Comparison of ENCODE assay signal across 27 cellular contexts in the genomic region with DNA sequence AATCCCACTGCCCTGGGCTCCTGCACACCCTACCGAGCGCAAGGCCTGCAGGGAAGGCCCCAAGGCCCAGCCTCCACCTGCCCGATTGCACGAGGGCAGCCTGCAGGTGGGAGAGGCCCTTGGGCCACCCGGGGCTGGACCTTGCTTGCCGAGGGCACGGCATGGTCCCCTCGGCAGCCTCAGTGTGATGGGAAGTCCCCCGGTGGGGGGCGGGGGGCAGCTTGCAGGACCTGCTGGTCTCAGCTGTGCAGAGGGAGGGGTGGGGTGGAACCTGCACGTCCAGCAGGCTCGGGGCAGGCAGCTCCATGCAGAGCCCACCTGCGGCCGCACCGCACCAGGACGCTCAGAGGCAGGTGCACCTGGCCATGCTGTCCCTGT. TPM values are rescaled to one million over a fixed set of nuclear protein-coding genes. Genes with fewer than 3 reads are reported as not detected.
A peak's percentile ranks its signal among the peaks of the same experiment; 100 is the strongest.
DNase-seq lines count a peak whose midpoint lies in the region; ATAC-seq and TF ChIP-seq lines count a peak whose summit lies in the region.
"Had no signal": no experiment of that assay in that cellular context is flagged by ENCODE, and none has a peak within 500 bp of the region (broad histone marks: within the 10 kb centered on the region; RNA-seq: fewer than 3 reads in every experiment).

No MANE protein-coding gene starts in this region.

- H3K9me2 ChIP-seq in Karpas-422 (replicated peaks; ENCODE audit: insufficient read depth, low read length) = no peaks in the 10 kb centered on the region

- no peaks in the 10 kb centered on the region for H3K4me1 ChIP-seq in right cardiac atrium (ENCODE audit: control insufficient read depth, insufficient read depth, low read length)
- peaks cover 22% of the 10 kb centered on the region for H3K4me1 ChIP-seq in Karpas-422 (ENCODE audit: low read length)

- H3K27ac ChIP-seq in right cardiac atrium (ENCODE audit: low read length) = no peak overlapping the region
- H3K27ac ChIP-seq in Karpas-422 (ENCODE audit: low read length) = no peak overlapping the region
- H3K27ac ChIP-seq: KMS-11, stomach had no signal

- DNase-seq in right cardiac atrium (peak in 2 of 3 donors; percentile 8 to 55), left cardiac atrium (no peak), Karpas-422 (peak; percentile 20), endothelial cell (ENCODE audit: low spot score) (peak; percentile 3), NOMO-1 treated with DMSO at 0.1 percent for 48 hours (lab: John Stamatoyannopoulos, UW; ENCODE audit: unreplicated experiment) (no peak)
- DNase-seq: activated CD4-positive, alpha-beta T cell treated with anti-CD3 and anti-CD28 coated beads for 36 hours; activated gamma-delta T cell; Calu3; caudate nucleus; DMS79; effector memory CD8-positive, alpha-beta T cell; GOT3; immature natural killer cell; mesenchymal stem cell; MM.1S; NCI-H1105 treated with DMSO at 0.1 percent for 48 hours; NCI-H2081 treated with DMSO at 0.1 percent for 48 hours; NCI-H226; SIG-M5; stimulated activated CD4-positive, alpha-beta T cell treated with anti-CD3 and anti-CD28 coated beads, Interleukin-2, amount 100 ng/mL, for 24 hours; SW 1271 had no signal

- H4K20me1 ChIP-seq in Karpas-422 (ENCODE audit: insufficient read depth, low read depth, low read length) = 0 out of 2 replicates have a peak, but pooled peaks cover 7% of the 10 kb centered on the region

- no peak overlapping the region for H3K4me2 ChIP-seq in Karpas-422 (ENCODE audit: low read depth, low read length, poor library complexity, severe bottlenecking)
- H3K4me2 ChIP-seq: KMS-11 had no signal

- H3K27me3 Mint-ChIP-seq in endothelial cell (ENCODE audit: unreplicated experiment) = no peaks in the 10 kb centered on the region
- H3K27me3 Mint-ChIP-seq: activated CD4-positive, alpha-beta T cell treated with anti-CD3 and anti-CD28 coated beads for 36 hours; effector memory CD8-positive, alpha-beta T cell had no signal

- H3K79me2 ChIP-seq in Karpas-422 (ENCODE audit: low read length) = no peaks in the 10 kb centered on the region

- ATAC-seq in right cardiac atrium (no peak), left cardiac atrium (no peak), HG02798 (IDR thresholded peaks at IDR 0.05; ENCODE audit: poor library complexity, unreplicated experiment) (no peak), GM19397 (IDR thresholded peaks at IDR 0.05; ENCODE audit: unreplicated experiment) (no peak)
- ATAC-seq: activated CD4-positive, alpha-beta T cell treated with anti-CD3 and anti-CD28 coated beads for 36 hours; effector memory CD8-positive, alpha-beta T cell; left lobe of liver had no signal

- intact Hi-C loops in right cardiac atrium (cut with DNase I) = loop anchor here in 1 of 4 donors (10.0 kb wide), 1 partner anchor 67 kb away; no protein-coding TSS in a partner anchor
- intact Hi-C loops in left cardiac atrium (cut with DNase I) = no loop called here

- H3K36me3 Mint-ChIP-seq in endothelial cell (ENCODE audit: low read depth, unreplicated experiment) = peaks cover 12% of the 10 kb centered on the region

- H3K9me3 Mint-ChIP-seq in endothelial cell (ENCODE audit: unreplicated experiment) = no peaks in the 10 kb centered on the region
- H3K9me3 Mint-ChIP-seq: effector memory CD8-positive, alpha-beta T cell; immature natural killer cell; neural crest cell had no signal

- no peak overlapping the region for H2AFZ ChIP-seq in Karpas-422 (ENCODE audit: low read length)

- H3K4me3 Mint-ChIP-seq in endothelial cell (ENCODE audit: unreplicated experiment) = no peak overlapping the region
- H3K4me3 Mint-ChIP-seq: activated CD4-positive, alpha-beta T cell treated with anti-CD3 and anti-CD28 coated beads for 36 hours; effector memory CD8-positive, alpha-beta T cell; immature natural killer cell; neural crest cell had no signal

- WGBS in right cardiac atrium = 89% methylated on average over 16 of the region's 16 CpGs

- H3K9ac ChIP-seq in Karpas-422 (ENCODE audit: low read length) = no peak overlapping the region
- H3K9ac ChIP-seq: KMS-11 had no signal

- H3K4me3 ChIP-seq in right cardiac atrium (ENCODE audit: low read length) (no peak overlapping the region), Karpas-422 (ENCODE audit: low read length) (no peak overlapping the region)
- H3K4me3 ChIP-seq: stomach had no signal

- no peaks in the 10 kb centered on the region for H3K9me3 ChIP-seq in right cardiac atrium (ENCODE audit: control insufficient read depth, low read length)
- no peaks in the 10 kb centered on the region; the same call in 1 of the 2 replicates for H3K9me3 ChIP-seq in Karpas-422 (ENCODE audit: low read length)
- H3K9me3 ChIP-seq: stomach had no signal

- H3K4me1 Mint-ChIP-seq in endothelial cell (ENCODE audit: unreplicated experiment) = no peaks in the 10 kb centered on the region
- H3K4me1 Mint-ChIP-seq: activated CD4-positive, alpha-beta T cell treated with anti-CD3 and anti-CD28 coated beads for 36 hours had no signal

- H3K27me3 ChIP-seq in right cardiac atrium (ENCODE audit: control insufficient read depth, insufficient read depth) (no peaks in the 10 kb centered on the region), Karpas-422 (ENCODE audit: low read length) (no peaks in the 10 kb centered on the region)
- H3K27me3 ChIP-seq: stomach had no signal

- H3K27ac Mint-ChIP-seq in endothelial cell (ENCODE audit: unreplicated experiment) = no peak overlapping the region
- H3K27ac Mint-ChIP-seq: activated CD4-positive, alpha-beta T cell treated with anti-CD3 and anti-CD28 coated beads for 36 hours; effector memory CD8-positive, alpha-beta T cell; immature natural killer cell had no signal

- no peaks in the 10 kb centered on the region for H3K36me3 ChIP-seq in Karpas-422 (ENCODE audit: insufficient read depth, low read length)

- TF ChIP-seq CTCF in endothelial cell (IDR thresholded peaks at IDR 0.05; ENCODE audit: unreplicated experiment) = no peak

RNA-seq across cellular contexts. Expression of a gene that starts 56.6 kb away (rescaled TPM):
- total RNA-seq in right cardiac atrium (10 to 100 TPM; 64.0 to 88.7 (median 76.2) TPM), left cardiac atrium (10 to 100 TPM; 64.9 to 65.7 TPM), endothelial cell (ENCODE audit: unreplicated experiment) (46.8 TPM)
- 83.3 TPM for polyA plus RNA-seq in right cardiac atrium
- 32.1 and 56.9 TPM in 2 replicates for total RNA-seq in Karpas-422 (2014; rRNA removed; shearing (Covaris generic); ENCODE audit: low replicate concordance)

Comparison
In these comparisons a context has a peak if more than half of its experiments do, and no peak if none do; other contexts are left out.
1. DNase-seq: peak in right cardiac atrium (2 of 3), Karpas-422 (single experiment) and endothelial cell (single experiment); none in left cardiac atrium (single experiment) and NOMO-1 treated with DMSO at 0.1 percent for 48 hours (single experiment).